ENCODE assay signal across 8 cellular contexts in genomic region chr15:80970018-80970657, GRCh38. TPM values are rescaled to one million over a fixed set of nuclear protein-coding genes. Genes with fewer than 3 reads are reported as not detected.
DNase-seq lines count a peak whose midpoint lies in the region; ATAC-seq, FAIRE-seq and TF ChIP-seq lines count a peak whose summit lies in the region.

No MANE protein-coding gene starts in this region.

- no peak overlapping the region for H3K23ac ChIP-seq in neuronal stem cell (ENCODE audit: low read depth, low read length, poor library complexity)

- H3K18ac ChIP-seq in neuronal stem cell (ENCODE audit: low read length): no peak overlapping the region

- H2AFZ ChIP-seq in PC-9: no peak overlapping the region
- no peak overlapping the region for H2AFZ ChIP-seq in neuronal stem cell (ENCODE audit: low read length)

- H3F3A ChIP-seq in DOHH2 (ENCODE audit: control insufficient read depth, insufficient read depth): no peaks in the 10 kb centered on the region; the same call in 1 of the 2 replicates
- H3F3A ChIP-seq in PC-9 (ENCODE audit: insufficient read depth, low read depth): peaks cover 13% of the 10 kb centered on the region; the same call in 1 of the 2 replicates

- peak; percentile 56 for DNase-seq in HTR-8/SVneo (ENCODE audit: insufficient read length, low spot score)
- peak; percentile 49 to 59 for DNase-seq in PC-9
- peak; percentile 57 for DNase-seq in activated T-cell treated with anti-CD3 and anti-CD28 coated beads, Interleukin-2, amount 50 U/mL, for 1 hour
- DNase-seq in fibroblast of gingiva (ENCODE audit: low read depth): peak; percentile 54
- DNase-seq in neuronal stem cell (ENCODE audit: low spot score): peak; percentile 53
- peak; percentile 58 for DNase-seq in transverse colon

- H2BK15ac ChIP-seq in neuronal stem cell (ENCODE audit: low read length): no peak overlapping the region

- H4K20me1 ChIP-seq in DOHH2 (ENCODE audit: control insufficient read depth, insufficient read depth, low read depth, low read length): 0 out of 2 replicates have a peak, but pooled peaks cover 7% of the 10 kb centered on the region
- H4K20me1 ChIP-seq in PC-9 (ENCODE audit: insufficient read depth): no peaks in the 10 kb centered on the region

- H4K91ac ChIP-seq in neuronal stem cell (ENCODE audit: low read depth, low read length, poor library complexity): no peak overlapping the region

- FAIRE-seq in HTR-8/SVneo (lab: Jason Lieb, UNC): no peak

- no peak overlapping the region for H4K8ac ChIP-seq in neuronal stem cell (ENCODE audit: low read depth, low read length)

- TF ChIP-seq POLR2A in transverse colon (IDR thresholded peaks at IDR 0.05): no peak

- BruUV-seq in PC-9 (replicated peaks; lab: Mats Ljungman, UMichigan): no TSS peak

- in situ Hi-C loops in transverse colon (cut with MboI; ENCODE audit: low pct_ligation_motif_present in 1 of 4, low pct_unique_long_range_greater_than_20kb in 1 of 4, low sequenced_read_pairs in 3 of 4): loop anchor here (5.0 to 25.0 kb wide), 8 partner anchors 135 to 515 kb away; partner anchors contain the start of gene CEMIP (in 2 of the 4)

- H3K79me1 ChIP-seq in neuronal stem cell (ENCODE audit: low read depth, low read length): no peaks in the 10 kb centered on the region

- peaks cover 8% of the 10 kb centered on the region for H3K79me2 ChIP-seq in DOHH2 (ENCODE audit: control insufficient read depth, low read length)
- H3K79me2 ChIP-seq in PC-9 (ENCODE audit: low read depth): no peaks in the 10 kb centered on the region

- H3K36me3 ChIP-seq in DOHH2 (ENCODE audit: control insufficient read depth, low read length): peaks cover 20% of the 10 kb centered on the region
- no peaks in the 10 kb centered on the region for H3K36me3 ChIP-seq in PC-9 (ENCODE audit: low read depth)
- H3K36me3 ChIP-seq in neuronal stem cell (replicated peaks in 1 of 2; ENCODE audit: control insufficient read depth in 2 of 2, insufficient read depth in 2 of 2, low read length in 2 of 2): peaks cover 0 to 27% of the 10 kb centered on the region in 2 donors
- H3K36me3 ChIP-seq in transverse colon: no peaks in the 10 kb centered on the region

- POLR2A ChIA-PET in PC-9 (lab: Charles Lee; ENCODE audit: unreplicated experiment): no interaction called here

- H3K14ac ChIP-seq in neuronal stem cell (ENCODE audit: low read length): no peak overlapping the region

- no peak for ATAC-seq in HG02763 (IDR thresholded peaks at IDR 0.05; ENCODE audit: unreplicated experiment)

- no peak overlapping the region for H3K4me2 ChIP-seq in DOHH2 (ENCODE audit: low read length)
- H3K4me2 ChIP-seq in PC-9: peak overlapping the region; percentile 69
- no peak overlapping the region for H3K4me2 ChIP-seq in neuronal stem cell (ENCODE audit: insufficient read depth, low read length, poor library complexity, severe bottlenecking)

- H3K27me3 ChIP-seq in DOHH2 (ENCODE audit: control insufficient read depth, low read length): no peaks in the 10 kb centered on the region
- no peaks in the 10 kb centered on the region for H3K27me3 ChIP-seq in PC-9 (ENCODE audit: insufficient read depth, low read depth)
- H3K27me3 ChIP-seq in neuronal stem cell (ENCODE audit: control insufficient read depth in 3 of 3, insufficient read depth in 3 of 3, low read depth in 1 of 3, low read length in 3 of 3): no peaks in the 10 kb centered on the region
- H3K27me3 ChIP-seq in transverse colon: no peaks in the 10 kb centered on the region

- no peak overlapping the region for H3K4ac ChIP-seq in neuronal stem cell (ENCODE audit: low read length)

- no CpG with 5 or more reads among the region's 12 CpGs for WGBS in neuronal stem cell (ENCODE audit: extremely low coverage in 2 of 2, insufficient read length in 2 of 2, insufficient replicate concordance in 1 of 2), 2 donors
- WGBS in transverse colon (ENCODE audit: low coverage in 1 of 2), 2 donors: 51 to 68% methylated on average over 11 to 12 of the region's 12 CpGs

- H2BK5ac ChIP-seq in neuronal stem cell (ENCODE audit: low read length): no peak overlapping the region

- H3K9ac ChIP-seq in neuronal stem cell (ENCODE audit: low read depth, low read length, poor library complexity): no peak overlapping the region

- H3K9me3 ChIP-seq in DOHH2 (ENCODE audit: control insufficient read depth, insufficient read depth, low read length) (no peaks in the 10 kb centered on the region), PC-9 (ENCODE audit: insufficient read depth, low read depth) (peaks cover 5% of the 10 kb centered on the region; the same call in 1 of the 2 replicates), neuronal stem cell (replicated peaks in 1 of 2; ENCODE audit: control insufficient read depth in 2 of 2, insufficient read depth in 1 of 2, low read depth in 1 of 2, low read length in 2 of 2) (no peaks in the 10 kb centered on the region), transverse colon (no peaks in the 10 kb centered on the region)

- no peak overlapping the region for H3K27ac ChIP-seq in DOHH2 (ENCODE audit: low read depth, low read length)
- H3K27ac ChIP-seq in PC-9: no peak overlapping the region
- no peak overlapping the region for H3K27ac ChIP-seq in neuronal stem cell (replicated peaks; ENCODE audit: low read length)
- no peak overlapping the region for H3K27ac ChIP-seq in transverse colon

- H2AK5ac ChIP-seq in neuronal stem cell (ENCODE audit: low read depth, low read length): no peak overlapping the region

- intact Hi-C loops in PC-9 (cut with micrococcal nuclease; ENCODE audit: unreplicated experiment) (loop anchor here (1.0 to 5.0 kb wide), 6 partner anchors 113 to 515 kb away; partner anchors contain the start of gene CEMIP), transverse colon (cut with DNase I; ENCODE audit: low total_unique reads) (loop anchor here (5.0 kb wide), 1 partner anchor 513 kb away; no protein-coding TSS in a partner anchor)

- CTCF ChIA-PET in PC-9 (lab: Charles Lee): interaction anchor here (0.6 to 2.0 kb wide), 3 partner anchors 190 to 812 kb away, joined by 3 to 9 read pairs (median 4); partner anchors contain the start of gene CEMIP

- no peak overlapping the region for H2BK120ac ChIP-seq in neuronal stem cell (ENCODE audit: low read depth, low read length)

- H2BK12ac ChIP-seq in neuronal stem cell (ENCODE audit: low read length): no peak overlapping the region

- no peak for TF ChIP-seq EP300 in transverse colon (IDR thresholded peaks at IDR 0.05; ENCODE audit: low read depth)

- peak; percentile 84 for TF ChIP-seq CTCF in DOHH2 (IDR thresholded peaks at IDR 0.05; ENCODE audit: low read depth, low read length, poor library complexity, severe bottlenecking)
- peak; percentile 95 for TF ChIP-seq CTCF in PC-9 (conservative IDR thresholded peaks at IDR 0.05)
- TF ChIP-seq CTCF in transverse colon (IDR thresholded peaks at IDR 0.05): peak; percentile 83 to 92 (median 87)

- H3K4me1 ChIP-seq in DOHH2 (ENCODE audit: control insufficient read depth, low read length) (no peaks in the 10 kb centered on the region), PC-9 (replicated peaks; ENCODE audit: insufficient read depth) (peaks cover 32% of the 10 kb centered on the region), neuronal stem cell (ENCODE audit: control insufficient read depth in 2 of 2, insufficient read depth in 1 of 2, low read depth in 1 of 2, low read length in 2 of 2) (peaks cover 0 to 8% of the 10 kb centered on the region in 2 donors), transverse colon (no peaks in the 10 kb centered on the region)

- H3K9me2 ChIP-seq in DOHH2 (replicated peaks; ENCODE audit: control insufficient read depth, low read length) (no peaks in the 10 kb centered on the region), PC-9 (ENCODE audit: insufficient read depth) (no peaks in the 10 kb centered on the region)

- no peak overlapping the region for H3K4me3 ChIP-seq in DOHH2 (ENCODE audit: low read length)
- no peak overlapping the region for H3K4me3 ChIP-seq in PC-9
- no peak overlapping the region for H3K4me3 ChIP-seq in neuronal stem cell (ENCODE audit: low read length in 2 of 2)
- H3K4me3 ChIP-seq in transverse colon: no peak overlapping the region

RNA-seq across cellular contexts. Expression of gene MESD, which starts 19.5 kb away (rescaled TPM):
- total RNA-seq in PC-9 (2021) (21.9 and 22.8 TPM in 2 replicates), transverse colon (10 to 100 TPM; 15.8 to 39.3 (median 19.2) TPM)
- polyA plus RNA-seq in neuronal stem cell (2013, experiment 1 of 2): 18.9 TPM
- 19.2 TPM for polyA plus RNA-seq in neuronal stem cell (2013, experiment 2 of 2)

RNA-seq across cellular contexts. Expression of gene TLNRD1, which starts 30.6 kb away (rescaled TPM):
- 14.9 and 18.2 TPM in 2 replicates for total RNA-seq in PC-9 (2021)
- 19.5 TPM for polyA plus RNA-seq in neuronal stem cell (2013, experiment 1 of 2)
- polyA plus RNA-seq in neuronal stem cell (2013, experiment 2 of 2): 20.2 TPM
- 10 to 100 TPM; 20.8 to 57.2 (median 28.2) TPM for total RNA-seq in transverse colon
